Comparison of ENCODE assay signal across 21 cellular contexts in genomic region chr4:123301942-123302341, GRCh38.
DNase-seq lines count a peak whose midpoint lies in the region; ATAC-seq and TF ChIP-seq lines count a peak whose summit lies in the region.
"Had no signal": no experiment of that assay in that cellular context is flagged by ENCODE, and none has a peak within 500 bp of the region (broad histone marks: within the 10 kb centered on the region; RNA-seq: fewer than 3 reads in every experiment).

No MANE protein-coding gene starts in this region.

- DNase-seq in UCSD-AML1 (lab: John Stamatoyannopoulos, UW; ENCODE audit: unreplicated experiment) (peak; percentile 22), neural crest cell (ENCODE audit: low read depth, low spot score) (no peak), NCI-H2029 (lab: John Stamatoyannopoulos, UW) (no peak), NCI-H1105 (lab: John Stamatoyannopoulos, UW) (no peak)
- DNase-seq in stimulated activated CD4-positive, alpha-beta T cell treated with anti-CD3 and anti-CD28 coated beads, Interleukin-4, amount 100 ng/mL, for 1 hour = no peak
- DNase-seq: 8988T; CD8-positive, alpha-beta memory T cell; DMS53; GF-D8; HCEC 1CT; KBM-7; NCI-H1417 treated with DMSO at 0.1 percent for 48 hours; NCI-H187; NCI-H226; NCI-H524; NCI-H82; SJCRH30 had no signal

- H3K36me3 ChIP-seq in BLaER1 (no peaks in the 10 kb centered on the region), KOPT-K1 (ENCODE audit: insufficient read depth, low read length) (no peaks in the 10 kb centered on the region)
- H3K36me3 ChIP-seq: SJCRH30 had no signal

- no peaks in the 10 kb centered on the region for H3K27me3 Mint-ChIP-seq in neural crest cell (ENCODE audit: low read depth)
- H3K27me3 Mint-ChIP-seq: CD8-positive, alpha-beta memory T cell had no signal

- H3K4me3 ChIP-seq in BLaER1 = no peak overlapping the region
- H3K4me3 ChIP-seq: SJCRH30 had no signal

- H3K9me3 ChIP-seq in BLaER1 = no peaks in the 10 kb centered on the region
- no peaks in the 10 kb centered on the region for H3K9me3 ChIP-seq in KOPT-K1 (ENCODE audit: insufficient read depth, low read length, poor library complexity, severe bottlenecking)
- H3K9me3 ChIP-seq: SJCRH30 had no signal

- no peak overlapping the region for H3K9ac ChIP-seq in BLaER1

- no peaks in the 10 kb centered on the region for H3K27me3 ChIP-seq in BLaER1
- H3K27me3 ChIP-seq: SJCRH30 had no signal

- no peak overlapping the region for H3K27ac ChIP-seq in BLaER1
- H3K27ac ChIP-seq in KOPT-K1 (ENCODE audit: low read depth, low read length, poor library complexity, severe bottlenecking) = peak overlapping the region; percentile 21
- H3K27ac ChIP-seq: C4-2B, SJCRH30 had no signal

- H3K27ac Mint-ChIP-seq in neural crest cell (ENCODE audit: unreplicated experiment) = peak overlapping the region; percentile 64

- no peak for TF ChIP-seq CTCF in neural crest cell (conservative IDR thresholded peaks at IDR 0.05)

- no peak overlapping the region for H3K4me3 Mint-ChIP-seq in neural crest cell
- H3K4me3 Mint-ChIP-seq: CD8-positive, alpha-beta memory T cell had no signal

- H4K20me1 ChIP-seq in BLaER1 = no peaks in the 10 kb centered on the region

- peaks cover 2% of the 10 kb centered on the region for H3K36me3 Mint-ChIP-seq in neural crest cell (ENCODE audit: low read depth)

- no peak for ATAC-seq in GM18858 (IDR thresholded peaks at IDR 0.05; ENCODE audit: unreplicated experiment)

- no peaks in the 10 kb centered on the region for H3K9me3 Mint-ChIP-seq in neural crest cell

- H3K4me1 ChIP-seq in BLaER1 = peaks cover 6% of the 10 kb centered on the region

- H3K4me1 Mint-ChIP-seq in neural crest cell = peaks cover 57% of the 10 kb centered on the region

- peak overlapping the region; percentile 29; the same call in 1 of the 2 replicates for H3K4me2 ChIP-seq in BLaER1
